10 cellular contexts compared by ENCODE assay signal in the genomic region with DNA sequence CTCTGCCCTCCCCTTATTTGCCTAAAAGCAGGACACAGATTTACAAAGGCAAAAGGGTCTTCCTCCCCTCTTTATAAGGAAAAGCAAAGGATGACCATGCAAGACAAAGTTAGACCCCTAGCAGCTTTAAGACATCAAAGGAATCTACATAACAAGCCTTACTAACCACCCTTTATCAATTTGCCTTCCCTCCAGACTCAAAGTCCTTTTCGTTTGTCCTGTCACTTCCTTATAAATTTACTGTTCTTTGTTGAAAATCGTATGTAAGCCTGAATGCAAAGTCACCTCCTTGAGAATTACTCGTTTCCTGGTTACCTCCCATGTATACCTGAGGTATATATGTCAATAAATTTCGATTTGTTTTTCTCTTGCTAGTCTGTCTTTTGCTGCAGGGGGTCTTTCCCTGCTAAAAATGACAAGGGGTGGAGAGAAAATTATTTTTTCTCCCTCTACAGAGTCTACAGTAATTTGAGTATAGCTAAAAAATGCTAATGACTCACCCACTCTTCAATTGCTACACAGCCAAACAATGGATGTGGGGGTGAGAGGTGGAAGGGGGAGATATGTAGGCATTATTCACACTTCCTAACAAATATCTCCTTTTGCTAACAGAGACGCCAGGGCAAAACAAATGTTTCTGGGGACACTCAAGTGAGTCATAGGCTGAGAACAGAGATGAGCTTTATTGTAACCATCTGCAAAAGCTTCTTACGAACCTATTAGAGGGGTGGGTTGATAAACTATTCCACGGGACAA. TPM values are rescaled to one million over a fixed set of nuclear protein-coding genes. Genes with fewer than 3 reads are reported as not detected.
A peak's percentile ranks its signal among the peaks of the same experiment; 100 is the strongest.
DNase-seq lines count a peak whose midpoint lies in the region; ATAC-seq and TF ChIP-seq lines count a peak whose summit lies in the region.
"Had no signal": no experiment of that assay in that cellular context is flagged by ENCODE, and none has a peak within 500 bp of the region (broad histone marks: within the 10 kb centered on the region; RNA-seq: fewer than 3 reads in every experiment).

No MANE protein-coding gene starts in this region.

- H3K27ac ChIP-seq in BLaER1 (no peak overlapping the region), coronary artery (no peak overlapping the region), neuronal stem cell (replicated peaks; ENCODE audit: low read length) (no peak overlapping the region)
- H3K27ac ChIP-seq: psoas muscle had no signal

- H3K4me2 ChIP-seq in BLaER1 (peak overlapping the region; percentile 22), neuronal stem cell (ENCODE audit: insufficient read depth, low read length, poor library complexity, severe bottlenecking) (no peak overlapping the region)

- no peak overlapping the region for H2BK120ac ChIP-seq in neuronal stem cell (ENCODE audit: low read depth, low read length)

- no peak overlapping the region for H4K8ac ChIP-seq in neuronal stem cell (ENCODE audit: low read depth, low read length)

- H3K18ac ChIP-seq in neuronal stem cell (ENCODE audit: low read length), result no peak overlapping the region

- ATAC-seq in HG02870 (IDR thresholded peaks at IDR 0.05; ENCODE audit: unreplicated experiment), result no peak

- H3K4me3 ChIP-seq in BLaER1 (no peak overlapping the region), choroid plexus epithelial cell (ENCODE audit: low read depth, low read length) (peak overlapping the region; percentile 9), coronary artery (no peak overlapping the region), neuronal stem cell (ENCODE audit: low read length in 2 of 2) (no peak overlapping the region)
- H3K4me3 ChIP-seq: psoas muscle had no signal

- H3K9ac ChIP-seq in BLaER1 (no peak overlapping the region), neuronal stem cell (ENCODE audit: low read depth, low read length, poor library complexity) (no peak overlapping the region)

- H3K4me1 ChIP-seq in BLaER1, result peaks cover 31% of the 10 kb centered on the region
- H3K4me1 ChIP-seq in neuronal stem cell (ENCODE audit: control insufficient read depth in 2 of 2, insufficient read depth in 1 of 2, low read depth in 1 of 2, low read length in 2 of 2), result peaks cover 27 to 34% of the 10 kb centered on the region in 2 donors
- H3K4me1 ChIP-seq: psoas muscle had no signal

- no peak overlapping the region for H3K4ac ChIP-seq in neuronal stem cell (ENCODE audit: low read length)

- H2AFZ ChIP-seq in neuronal stem cell (ENCODE audit: low read length), result no peak overlapping the region

- H3K23ac ChIP-seq in neuronal stem cell (ENCODE audit: low read depth, low read length, poor library complexity), result no peak overlapping the region

- DNase-seq in KBM-7 (peak; percentile 61), choroid plexus epithelial cell (ENCODE audit: low read depth) (peak; percentile 81), lung microvascular endothelial cell (ENCODE audit: low read depth in 2 of 2) (peak; percentile 83 to 98), coronary artery (ENCODE audit: low spot score) (no peak), NCI-H526 (lab: John Stamatoyannopoulos, UW) (no peak), neuronal stem cell (ENCODE audit: low spot score) (no peak)
- DNase-seq: amniotic stem cell, psoas muscle had no signal

- H4K20me1 ChIP-seq in BLaER1, result peaks cover 28% of the 10 kb centered on the region

- H3K14ac ChIP-seq in neuronal stem cell (ENCODE audit: low read length), result no peak overlapping the region

- H2BK5ac ChIP-seq in neuronal stem cell (ENCODE audit: low read length), result no peak overlapping the region

- WGBS in neuronal stem cell (ENCODE audit: extremely low coverage in 2 of 2, insufficient read length in 2 of 2, insufficient replicate concordance in 1 of 2), 2 donors, result no CpG with 5 or more reads among the region's 7 CpGs

- H3K9me3 ChIP-seq in BLaER1, result no peaks in the 10 kb centered on the region
- H3K9me3 ChIP-seq in neuronal stem cell (replicated peaks in 1 of 2; ENCODE audit: control insufficient read depth in 2 of 2, insufficient read depth in 1 of 2, low read depth in 1 of 2, low read length in 2 of 2), result peaks cover 0 to 5% of the 10 kb centered on the region in 2 donors
- H3K9me3 ChIP-seq: psoas muscle had no signal

- H2BK15ac ChIP-seq in neuronal stem cell (ENCODE audit: low read length), result no peak overlapping the region

- H3K27me3 ChIP-seq in BLaER1 (no peaks in the 10 kb centered on the region), neuronal stem cell (ENCODE audit: control insufficient read depth in 3 of 3, insufficient read depth in 3 of 3, low read depth in 1 of 3, low read length in 3 of 3) (no peaks in the 10 kb centered on the region)

- H2BK12ac ChIP-seq in neuronal stem cell (ENCODE audit: low read length), result no peak overlapping the region

- in situ Hi-C loops in KBM-7 (cut with MboI; ENCODE audit: low pct_unique_long_range_greater_than_20kb, low sequenced_read_pairs), result no loop called here

- TF ChIP-seq CTCF in choroid plexus epithelial cell (conservative IDR thresholded peaks at IDR 0.05; ENCODE audit: low read depth, low read length), result no peak
- no peak for TF ChIP-seq CTCF in coronary artery (IDR thresholded peaks at IDR 0.05)

- H4K91ac ChIP-seq in neuronal stem cell (ENCODE audit: low read depth, low read length, poor library complexity), result no peak overlapping the region

- H3K36me3 ChIP-seq in BLaER1 (peaks cover 7% of the 10 kb centered on the region), neuronal stem cell (replicated peaks in 1 of 2; ENCODE audit: control insufficient read depth in 2 of 2, insufficient read depth in 2 of 2, low read length in 2 of 2) (no peaks in the 10 kb centered on the region)

- H2AK5ac ChIP-seq in neuronal stem cell (ENCODE audit: low read depth, low read length), result no peak overlapping the region

- peaks cover 1% of the 10 kb centered on the region for H3K79me1 ChIP-seq in neuronal stem cell (ENCODE audit: low read depth, low read length)

RNA-seq across cellular contexts. Expression of gene SCD5, which starts 13.2 kb away (rescaled TPM):
- total RNA-seq in lung microvascular endothelial cell, result 31.0 and 32.0 TPM in 2 replicates
- 43.1 TPM for polyA plus RNA-seq in neuronal stem cell (2013, experiment 1 of 2)
- polyA plus RNA-seq in neuronal stem cell (2013, experiment 2 of 2), result 43.1 TPM

Comparison
In these comparisons a context has a peak if more than half of its experiments do, and no peak if none do; other contexts are left out.
1. DNase-seq: peak in KBM-7 (single experiment), choroid plexus epithelial cell (single experiment) and lung microvascular endothelial cell (2 of 2); none in coronary artery (single experiment), NCI-H526 (0 of 2) and neuronal stem cell (single experiment).